In genomic region chr10:29735628-29736324, GRCh38 we compare ENCODE assay signal across 8 cellular contexts.
DNase-seq lines count a peak whose midpoint lies in the region; ATAC-seq and TF ChIP-seq lines count a peak whose summit lies in the region.

No MANE protein-coding gene starts in this region.

- peaks cover 23% of the 10 kb centered on the region for H3K4me1 ChIP-seq in CD8-positive, alpha-beta memory T cell (ENCODE audit: insufficient read depth, low read length)
- H3K4me1 ChIP-seq in OCI-LY3 (ENCODE audit: low read length) (peaks cover 8% of the 10 kb centered on the region; the same call in 1 of the 2 replicates), fibroblast of lung (ENCODE audit: control insufficient read depth, extremely low read depth, insufficient read depth, low read length) (no peaks in the 10 kb centered on the region)

- TF ChIP-seq CTCF in OCI-LY3 (IDR thresholded peaks at IDR 0.05; ENCODE audit: low read depth, low read length) = peak; percentile 66
- TF ChIP-seq CTCF in fibroblast of lung (conservative IDR thresholded peaks at IDR 0.05 in 1 of 2, IDR thresholded peaks at IDR 0.05 in 1 of 2; ENCODE audit: low read depth in 1 of 2, low read length in 2 of 2) = peak; percentile 67 to 79
- peak; percentile 98 for TF ChIP-seq CTCF in neural cell (IDR thresholded peaks at IDR 0.05; ENCODE audit: poor library complexity, severe bottlenecking)

- peak overlapping the region; percentile 47 for H3K27ac ChIP-seq in CD8-positive, alpha-beta memory T cell (ENCODE audit: low read depth, low read length)
- H3K27ac ChIP-seq in OCI-LY3 (ENCODE audit: low read length) = peak overlapping the region; percentile 16; the same call in 1 of the 2 replicates
- H3K27ac ChIP-seq in fibroblast of lung (ENCODE audit: insufficient read depth, low read length) = peak overlapping the region; percentile 79
- H3K27ac ChIP-seq in neural cell (ENCODE audit: low read length) = peak overlapping the region; percentile 42

- peak overlapping the region; percentile 92 for H3K4me2 ChIP-seq in OCI-LY3 (ENCODE audit: low read length)
- H3K4me2 ChIP-seq in fibroblast of lung (ENCODE audit: extremely low read depth, insufficient read depth, low read length) = peak overlapping the region; percentile 96
- peak overlapping the region; percentile 88 for H3K4me2 ChIP-seq in neural cell (ENCODE audit: low read length)

- no peaks in the 10 kb centered on the region for H3K9me3 ChIP-seq in CD8-positive, alpha-beta memory T cell (ENCODE audit: low read length)
- H3K9me3 ChIP-seq in OCI-LY3 (ENCODE audit: insufficient read depth, low read length) = no peaks in the 10 kb centered on the region
- H3K9me3 ChIP-seq in fibroblast of lung (ENCODE audit: control insufficient read depth, insufficient read depth, low read depth, low read length) = no peaks in the 10 kb centered on the region
- no peaks in the 10 kb centered on the region for H3K9me3 ChIP-seq in neural cell (ENCODE audit: low read length)

- H3K27me3 Mint-ChIP-seq in CD8-positive, alpha-beta memory T cell = peaks cover 3 to 4% of the 10 kb centered on the region in 2 donors
- H3K27me3 Mint-ChIP-seq in activated T-cell treated with anti-CD3 and anti-CD28 coated beads, Interleukin-2, amount 50 U/mL, for 72 hours (ENCODE audit: low read depth) = peaks cover 24% of the 10 kb centered on the region
- H3K27me3 Mint-ChIP-seq in stimulated activated naive CD8-positive, alpha-beta T cell treated with anti-CD3 and anti-CD28 coated beads, Interleukin-15, Interleukin-2, amounts not matched to agents 100 ng/mL and 50 ng/mL, for 24 hours = peaks cover 17% of the 10 kb centered on the region

- peak overlapping the region in 3 of 8 donors; percentile 45 to 66 (median 66) for H3K27ac Mint-ChIP-seq in CD8-positive, alpha-beta memory T cell
- no peak overlapping the region for H3K27ac Mint-ChIP-seq in activated T-cell treated with anti-CD3 and anti-CD28 coated beads, Interleukin-2, amount 50 U/mL, for 72 hours
- H3K27ac Mint-ChIP-seq in stimulated activated naive CD8-positive, alpha-beta T cell treated with anti-CD3 and anti-CD28 coated beads, Interleukin-15, Interleukin-2, amounts not matched to agents 100 ng/mL and 50 ng/mL, for 24 hours = peak overlapping the region; percentile 55

- TF ChIP-seq RAD21 in neural cell (conservative IDR thresholded peaks at IDR 0.05) = peak; percentile 67

- H2AFZ ChIP-seq in OCI-LY3 (ENCODE audit: low read depth, low read length) (peak overlapping the region; percentile 88), fibroblast of lung (ENCODE audit: low read length) (peak overlapping the region; percentile 87), neural cell (ENCODE audit: low read depth, low read length) (peak overlapping the region; percentile 60)

- POLR2A ChIA-PET in CD8-positive, alpha-beta memory T cell (lab: Charles Lee) = interaction anchor here (1.2 kb wide), 1 partner anchor 89 kb away, joined by 3 read pairs; no protein-coding TSS in a partner anchor

- peak; percentile 66 to 77 (median 73) for DNase-seq in CD8-positive, alpha-beta memory T cell
- DNase-seq in HS-27A (ENCODE audit: low read depth) = peak; percentile 29
- DNase-seq in activated T-cell treated with anti-CD3 and anti-CD28 coated beads, Interleukin-2, amount 50 U/mL, for 72 hours = peak; percentile 87 to 93
- DNase-seq in fibroblast of lung (ENCODE audit: low read depth in 2 of 2) = peak; percentile 72 to 77

- H3K27me3 ChIP-seq in CD8-positive, alpha-beta memory T cell (ENCODE audit: insufficient read depth, low read length, poor library complexity, severe bottlenecking) = no peaks in the 10 kb centered on the region
- H3K27me3 ChIP-seq in OCI-LY3 (ENCODE audit: low read depth, low read length) (no peaks in the 10 kb centered on the region), fibroblast of lung (ENCODE audit: control insufficient read depth, insufficient read depth, low read length) (no peaks in the 10 kb centered on the region), neural cell (ENCODE audit: insufficient read depth, low read depth, low read length) (peaks cover 3% of the 10 kb centered on the region)

- CTCF ChIA-PET in CD8-positive, alpha-beta memory T cell (lab: Charles Lee) = interaction anchor here (0.9 to 2.0 kb wide), 7 partner anchors 9 to 78 kb away, joined by 3 to 10 read pairs (median 4); no protein-coding TSS in a partner anchor

- H4K20me1 ChIP-seq in OCI-LY3 (ENCODE audit: insufficient read depth, low read length) = no peaks in the 10 kb centered on the region
- H4K20me1 ChIP-seq in fibroblast of lung (ENCODE audit: control insufficient read depth, extremely low read depth, insufficient read depth, low read length) = no peaks in the 10 kb centered on the region
- no peaks in the 10 kb centered on the region for H4K20me1 ChIP-seq in neural cell (ENCODE audit: insufficient read depth)

- peak overlapping the region; percentile 76 to 94 (median 83) for H3K4me3 Mint-ChIP-seq in CD8-positive, alpha-beta memory T cell
- H3K4me3 Mint-ChIP-seq in activated T-cell treated with anti-CD3 and anti-CD28 coated beads, Interleukin-2, amount 50 U/mL, for 72 hours = peak overlapping the region; percentile 80 to 87
- peak overlapping the region; percentile 80 for H3K4me3 Mint-ChIP-seq in stimulated activated naive CD8-positive, alpha-beta T cell treated with anti-CD3 and anti-CD28 coated beads, Interleukin-15, Interleukin-2, amounts not matched to agents 100 ng/mL and 50 ng/mL, for 24 hours

- H3K9me2 ChIP-seq in neural cell (ENCODE audit: insufficient read depth, low read length) = no peaks in the 10 kb centered on the region

- H3K36me3 ChIP-seq in CD8-positive, alpha-beta memory T cell (ENCODE audit: insufficient read depth, low read length) = no peaks in the 10 kb centered on the region
- H3K36me3 ChIP-seq in OCI-LY3 (replicated peaks; ENCODE audit: low read depth, low read length) (no peaks in the 10 kb centered on the region), fibroblast of lung (ENCODE audit: control insufficient read depth, insufficient read depth, low read length) (peaks cover 2% of the 10 kb centered on the region), neural cell (ENCODE audit: insufficient read depth, low read length) (no peaks in the 10 kb centered on the region)

- H3K9me3 Mint-ChIP-seq in CD8-positive, alpha-beta memory T cell = no peaks in the 10 kb centered on the region
- H3K9me3 Mint-ChIP-seq in activated T-cell treated with anti-CD3 and anti-CD28 coated beads, Interleukin-2, amount 50 U/mL, for 72 hours = no peaks in the 10 kb centered on the region
- no peaks in the 10 kb centered on the region for H3K9me3 Mint-ChIP-seq in stimulated activated naive CD8-positive, alpha-beta T cell treated with anti-CD3 and anti-CD28 coated beads, Interleukin-15, Interleukin-2, amounts not matched to agents 100 ng/mL and 50 ng/mL, for 24 hours

- H3K9ac ChIP-seq in OCI-LY3 (ENCODE audit: low read length) = peak overlapping the region; percentile 62
- peak overlapping the region; percentile 84 for H3K9ac ChIP-seq in fibroblast of lung (ENCODE audit: insufficient read depth, low read length)
- peak overlapping the region; percentile 75 for H3K9ac ChIP-seq in neural cell (ENCODE audit: low read length)

- peaks cover 28 to 34% (median 30%) of the 10 kb centered on the region in 3 donors for H3K4me1 Mint-ChIP-seq in CD8-positive, alpha-beta memory T cell
- peaks cover 27% of the 10 kb centered on the region for H3K4me1 Mint-ChIP-seq in activated T-cell treated with anti-CD3 and anti-CD28 coated beads, Interleukin-2, amount 50 U/mL, for 72 hours (ENCODE audit: low read depth)
- H3K4me1 Mint-ChIP-seq in stimulated activated naive CD8-positive, alpha-beta T cell treated with anti-CD3 and anti-CD28 coated beads, Interleukin-15, Interleukin-2, amounts not matched to agents 100 ng/mL and 50 ng/mL, for 24 hours (ENCODE audit: low read depth) = peaks cover 22% of the 10 kb centered on the region

- H3K36me3 Mint-ChIP-seq in CD8-positive, alpha-beta memory T cell = no peaks in the 10 kb centered on the region
- H3K36me3 Mint-ChIP-seq in activated T-cell treated with anti-CD3 and anti-CD28 coated beads, Interleukin-2, amount 50 U/mL, for 72 hours (ENCODE audit: insufficient read depth in 2 of 2) = no peaks in the 10 kb centered on the region
- H3K36me3 Mint-ChIP-seq in stimulated activated naive CD8-positive, alpha-beta T cell treated with anti-CD3 and anti-CD28 coated beads, Interleukin-15, Interleukin-2, amounts not matched to agents 100 ng/mL and 50 ng/mL, for 24 hours (ENCODE audit: low read depth) = no peaks in the 10 kb centered on the region

- H3F3A ChIP-seq in neural cell (ENCODE audit: insufficient read depth, low read length, poor library complexity, severe bottlenecking) = peaks cover 10% of the 10 kb centered on the region

- TF ChIP-seq EP300 in neural cell (conservative IDR thresholded peaks at IDR 0.05; ENCODE audit: poor library complexity, severe bottlenecking) = no peak

- ATAC-seq in GM19467 (IDR thresholded peaks at IDR 0.05; ENCODE audit: unreplicated experiment) = peak; percentile 85
- peak; percentile 90 to 91 for ATAC-seq in activated T-cell treated with anti-CD3 and anti-CD28 coated beads, Interleukin-2, amount 50 U/mL, for 72 hours (replicated peaks in 1 of 2)

- H3K4me3 ChIP-seq in CD8-positive, alpha-beta memory T cell (ENCODE audit: low read length) = peak overlapping the region; percentile 49
- peak overlapping the region; percentile 90 for H3K4me3 ChIP-seq in OCI-LY3 (ENCODE audit: low read length)
- H3K4me3 ChIP-seq in fibroblast of lung (replicated peaks in 1 of 4; ENCODE audit: control extremely low read depth in 1 of 4, insufficient read depth in 1 of 4, low read depth in 3 of 4, low read length in 4 of 4) = peak overlapping the region; percentile 83 to 95 (median 90)
- H3K4me3 ChIP-seq in neural cell (ENCODE audit: low read length) = peak overlapping the region; percentile 95

- H3K79me2 ChIP-seq in OCI-LY3 (ENCODE audit: low read length) (0 out of 2 replicates have a peak, but pooled peaks cover 6% of the 10 kb centered on the region), fibroblast of lung (ENCODE audit: control insufficient read depth, insufficient read depth, low read length) (peaks cover 31% of the 10 kb centered on the region), neural cell (replicated peaks; ENCODE audit: insufficient read depth, low read length) (peaks cover 41% of the 10 kb centered on the region)

TF ChIP-seq in neural cell, 6 proteins besides CTCF, POLR2A, EP300 and RAD21 (continues in another document):
- TF ChIP-seq POLR2AphosphoS5 (IDR thresholded peaks at IDR 0.05) (peak; percentile 64), EZH2 (IDR thresholded peaks at IDR 0.05; ENCODE audit: borderline replicate concordance, insufficient read depth, low read length, poor library complexity, severe bottlenecking) (no peak), MXI1 (conservative IDR thresholded peaks at IDR 0.05; ENCODE audit: poor library complexity, severe bottlenecking) (peak; percentile 28), SMC3 (conservative IDR thresholded peaks at IDR 0.05; ENCODE audit: poor library complexity) (peak; percentile 73)

Comparison
In these comparisons a context has a peak if more than half of its experiments do, and no peak if none do; other contexts are left out.
1. Peak in every context shown above with its lines: DNase-seq, ATAC-seq, H3K4me3 ChIP-seq and H3K27ac ChIP-seq.
2. DNase-seq: peak in every context shown above with its lines; median percentile 90 in activated T-cell treated with anti-CD3 and anti-CD28 coated beads, Interleukin-2, amount 50 U/mL, for 72 hours; 74 in fibroblast of lung; 73 in CD8-positive, alpha-beta memory T cell; 29 in HS-27A.
3. H3K27ac ChIP-seq: peak in every context shown above with its lines; median percentile 79 in fibroblast of lung; 47 in CD8-positive, alpha-beta memory T cell; 42 in neural cell; 16 in OCI-LY3.